In genomic region chr2:135004005-135004746, GRCh38 we compare ENCODE assay signal across 9 cellular contexts. TPM values are rescaled to one million over a fixed set of nuclear protein-coding genes. Genes with fewer than 3 reads are reported as not detected.
DNase-seq lines count a peak whose midpoint lies in the region; ATAC-seq and TF ChIP-seq lines count a peak whose summit lies in the region.
"Had no signal": no experiment of that assay in that cellular context is flagged by ENCODE, and none has a peak within 500 bp of the region (broad histone marks: within the 10 kb centered on the region; RNA-seq: fewer than 3 reads in every experiment).

No MANE protein-coding gene starts in this region.

- no peak for DNase-seq in BJ (ENCODE audit: low read depth)
- DNase-seq in NCI-H748 (lab: John Stamatoyannopoulos, UW; ENCODE audit: unreplicated experiment), result peak; percentile 73
- peak; percentile 87 for DNase-seq in activated CD8-positive, alpha-beta memory T cell treated with anti-CD3 and anti-CD28 coated beads for 24 hours
- DNase-seq in effector memory CD8-positive, alpha-beta T cell, result peak; percentile 51 to 63 (median 58)
- DNase-seq in mesenchymal stem cell, result peak; percentile 69
- DNase-seq in stimulated activated CD8-positive, alpha-beta memory T cell treated with anti-CD3 and anti-CD28 coated beads, Interleukin-15, amount 100 ng/mL, for 48 hours (ENCODE audit: low read depth in 2 of 2), result peak; percentile 42 to 56

- POLR2A ChIA-PET in BJ (lab: Charles Lee), result no interaction called here

- H2BK120ac ChIP-seq in mesenchymal stem cell (ENCODE audit: low read depth, low read length), result no peak overlapping the region

- no peaks in the 10 kb centered on the region for H3K9me3 ChIP-seq in mesenchymal stem cell (ENCODE audit: control insufficient read depth, low read length)

- no peaks in the 10 kb centered on the region for H3K36me3 Mint-ChIP-seq in effector memory CD8-positive, alpha-beta T cell (ENCODE audit: insufficient read depth)

- H3K27me3 Mint-ChIP-seq in effector memory CD8-positive, alpha-beta T cell, result peaks cover 31 to 38% of the 10 kb centered on the region in 2 donors

- no peak overlapping the region for H3K18ac ChIP-seq in mesenchymal stem cell (ENCODE audit: low read depth in 1 of 2, low read length in 2 of 2)

- TF ChIP-seq CTCF in BJ (IDR thresholded peaks at IDR 0.05; ENCODE audit: insufficient read depth, low read depth, low read length), result peak; percentile 97

- ATAC-seq in GM19023 (IDR thresholded peaks at IDR 0.05; ENCODE audit: unreplicated experiment) (peak; percentile 93), HG03432 (IDR thresholded peaks at IDR 0.05; ENCODE audit: unreplicated experiment) (peak; percentile 98)
- peak; percentile 84 for ATAC-seq in effector memory CD8-positive, alpha-beta T cell (replicated peaks)

- no peak overlapping the region for H2BK5ac ChIP-seq in mesenchymal stem cell (ENCODE audit: low read depth, low read length, poor library complexity, severe bottlenecking)

- no peak overlapping the region for H2AK5ac ChIP-seq in mesenchymal stem cell (ENCODE audit: low read length, severe bottlenecking)

- no peaks in the 10 kb centered on the region for H3K9me3 Mint-ChIP-seq in effector memory CD8-positive, alpha-beta T cell

- no peak overlapping the region for H4K8ac ChIP-seq in mesenchymal stem cell (ENCODE audit: low read length)

- H4K91ac ChIP-seq in mesenchymal stem cell (ENCODE audit: low read length), result no peak overlapping the region

- no peak overlapping the region for H3K27ac ChIP-seq in mesenchymal stem cell (ENCODE audit: low read length, poor library complexity, severe bottlenecking)
- H3K27ac ChIP-seq: SK-N-MC had no signal

- no peak overlapping the region for H3K27ac Mint-ChIP-seq in effector memory CD8-positive, alpha-beta T cell

- H3K4ac ChIP-seq in mesenchymal stem cell (ENCODE audit: low read depth in 1 of 2, low read length in 2 of 2), result no peak overlapping the region

- CTCF ChIA-PET in BJ (lab: Yijun Ruan, JAX), result interaction anchor here (0.6 to 6.2 kb wide), 37 partner anchors 9 to 793 kb away, joined by 3 to 82 read pairs (median 4); partner anchors contain the start of genes R3HDM1 and ZRANB3

- no peak overlapping the region for H2BK15ac ChIP-seq in mesenchymal stem cell (ENCODE audit: low read depth, poor library complexity, severe bottlenecking)

- H3K36me3 ChIP-seq in BJ (ENCODE audit: control insufficient read depth, insufficient read depth, low read length) (no peaks in the 10 kb centered on the region), mesenchymal stem cell (ENCODE audit: control insufficient read depth in 1 of 2, insufficient read depth in 2 of 2, low read depth in 1 of 2, low read length in 2 of 2) (no peaks in the 10 kb centered on the region)

- peaks cover 4% of the 10 kb centered on the region in 2 donors for H3K4me1 Mint-ChIP-seq in effector memory CD8-positive, alpha-beta T cell (ENCODE audit: low read depth in 2 of 2)

- no peak overlapping the region for H3K4me3 Mint-ChIP-seq in effector memory CD8-positive, alpha-beta T cell

- no peak overlapping the region for H3K4me2 ChIP-seq in mesenchymal stem cell (ENCODE audit: low read length, poor library complexity, severe bottlenecking)

- H3K4me1 ChIP-seq in mesenchymal stem cell (ENCODE audit: control insufficient read depth, insufficient read depth, low read depth, low read length), result no peaks in the 10 kb centered on the region

- peaks cover 7% of the 10 kb centered on the region; the same call in 1 of the 2 replicates for H3K27me3 ChIP-seq in BJ (ENCODE audit: control insufficient read depth, insufficient read depth, low read length)
- peaks cover 5 to 28% of the 10 kb centered on the region in 2 experiments for H3K27me3 ChIP-seq in mesenchymal stem cell (ENCODE audit: control insufficient read depth in 1 of 2, insufficient read depth in 1 of 2, low read length in 2 of 2)

- H2AFZ ChIP-seq in mesenchymal stem cell (ENCODE audit: low read depth, low read length), result no peak overlapping the region

- H3K4me3 ChIP-seq in BJ (ENCODE audit: low read depth, low read length) (no peak overlapping the region), mesenchymal stem cell (ENCODE audit: insufficient read depth in 1 of 2, low read depth in 1 of 2, low read length in 2 of 2) (no peak overlapping the region)
- H3K4me3 ChIP-seq: SK-N-MC had no signal

- H3K14ac ChIP-seq in mesenchymal stem cell (ENCODE audit: low read length in 2 of 2), result no peak overlapping the region

- H3K79me1 ChIP-seq in mesenchymal stem cell (replicated peaks; ENCODE audit: low read length, poor library complexity, severe bottlenecking), result no peaks in the 10 kb centered on the region

- H3K23ac ChIP-seq in mesenchymal stem cell (ENCODE audit: low read length in 2 of 2), result no peak overlapping the region

- WGBS in mesenchymal stem cell, result 17% methylated on average over 16 of the region's 17 CpGs

- peak overlapping the region; percentile 15 for H3K9ac ChIP-seq in mesenchymal stem cell (ENCODE audit: low read length)

- no peak overlapping the region for H2BK12ac ChIP-seq in mesenchymal stem cell (ENCODE audit: low read length in 2 of 2)

RNA-seq across cellular contexts. Expression of gene MAP3K19, which starts 43.1 kb away (rescaled TPM):
- polyA plus RNA-seq in BJ (2011; rRNA removed), result not detected in 2 replicates
- polyA minus RNA-seq in BJ (2011; rRNA and poly(A)+ RNA removed), result not detected in 2 replicates
- not detected for polyA plus RNA-seq in mesenchymal stem cell (2013, experiment 1 of 2)
- 0.01 TPM for polyA plus RNA-seq in mesenchymal stem cell (2013, experiment 2 of 2)

RNA-seq across cellular contexts. Expression of gene RAB3GAP1, which starts 47.9 kb away (rescaled TPM):
- polyA plus RNA-seq in BJ (2011; rRNA removed), result 22.4 and 42.0 TPM in 2 replicates
- polyA minus RNA-seq in BJ (2011; rRNA and poly(A)+ RNA removed), result 28.6 and 31.1 TPM in 2 replicates
- polyA plus RNA-seq in mesenchymal stem cell (2013, experiment 1 of 2), result 27.8 TPM
- polyA plus RNA-seq in mesenchymal stem cell (2013, experiment 2 of 2), result 29.0 TPM
